ENCODE assay signal across 8 cellular contexts in the genomic region with DNA sequence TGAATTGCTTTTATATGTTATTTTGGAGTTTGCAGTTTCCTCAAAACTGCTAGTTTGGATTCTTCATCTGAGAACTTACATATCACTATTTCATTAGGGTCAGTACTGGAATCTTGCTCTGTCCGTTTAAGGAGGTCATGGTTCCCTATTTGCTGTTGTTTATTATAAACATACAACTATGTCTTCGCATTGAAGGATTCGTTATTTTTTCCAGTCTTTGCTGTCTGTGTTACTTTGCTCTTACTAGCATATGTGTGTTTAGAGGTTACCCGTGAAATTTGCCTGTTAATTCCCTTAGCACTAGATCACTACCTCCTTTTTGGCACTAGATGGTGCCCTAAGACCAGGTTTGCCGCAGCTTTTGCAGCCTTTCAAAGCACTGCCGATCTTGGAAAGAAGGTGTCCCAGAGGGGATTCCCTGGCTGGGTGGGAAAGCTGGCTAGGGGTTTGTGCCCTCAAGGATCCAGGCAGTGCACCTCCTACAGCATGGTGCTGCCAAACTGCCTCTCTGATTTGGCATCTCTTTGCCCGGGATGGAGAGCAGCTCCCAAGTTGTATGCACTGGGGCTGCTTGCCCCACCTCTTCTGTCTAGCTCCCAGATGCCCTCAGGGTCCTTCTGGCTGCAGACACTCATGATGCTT.
A peak's percentile ranks its signal among the peaks of the same experiment; 100 is the strongest.
DNase-seq lines count a peak whose midpoint lies in the region; ATAC-seq and TF ChIP-seq lines count a peak whose summit lies in the region.

No MANE protein-coding gene starts in this region.

- peak; percentile 90 for TF ChIP-seq CTCF in neutrophil (IDR thresholded peaks at IDR 0.05)

- H3K4me1 ChIP-seq in neutrophil (ENCODE audit: control insufficient read depth in 1 of 2, insufficient read depth in 1 of 2, low read depth in 1 of 2, low read length in 1 of 2) (peaks cover 28 to 30% of the 10 kb centered on the region in 2 experiments), thymus (ENCODE audit: control insufficient read depth, insufficient read depth, low read length) (peaks cover 7% of the 10 kb centered on the region)

- DNase-seq in DMS153 (lab: John Stamatoyannopoulos, UW): peak; percentile 26
- DNase-seq in HS-5 (ENCODE audit: low read depth): peak; percentile 13
- DNase-seq in OCI-M1 (lab: John Stamatoyannopoulos, UW): peak; percentile 80
- peak; percentile 54 for DNase-seq in activated T-cell treated with anti-CD3 and anti-CD28 coated beads for 4 hours
- DNase-seq in fibroblast of peridontal ligament (ENCODE audit: extremely low read depth): peak; percentile 59

- H3K27me3 ChIP-seq in neutrophil (no peaks in the 10 kb centered on the region), thymus (ENCODE audit: control insufficient read depth, insufficient read depth) (no peaks in the 10 kb centered on the region)

- 18% methylated on average over 7 of the region's 7 CpGs for WGBS in thymus

- H3K4me3 ChIP-seq in neutrophil (ENCODE audit: low read depth in 1 of 2, low read length in 1 of 2): peak overlapping the region; percentile 65 to 70
- peak overlapping the region; percentile 53 for H3K4me3 ChIP-seq in thymus (ENCODE audit: low read length)

- no peaks in the 10 kb centered on the region for H3K36me3 ChIP-seq in neutrophil
- no peaks in the 10 kb centered on the region for H3K36me3 ChIP-seq in thymus (ENCODE audit: control insufficient read depth, insufficient read depth)

- H3K27ac ChIP-seq in neutrophil (peak overlapping the region; percentile 48), thymus (ENCODE audit: low read depth) (no peak overlapping the region)

- peak; percentile 86 for ATAC-seq in GM21367 (IDR thresholded peaks at IDR 0.05; ENCODE audit: unreplicated experiment)

- H3K9me3 ChIP-seq in neutrophil: no peaks in the 10 kb centered on the region
- H3K9me3 ChIP-seq in thymus (ENCODE audit: control insufficient read depth): no peaks in the 10 kb centered on the region

Comparison
In these comparisons a context has a peak if more than half of its experiments do, and no peak if none do; other contexts are left out.
1. DNase-seq: peak in every context shown above with its lines; median percentile 80 in OCI-M1; 59 in fibroblast of peridontal ligament; 54 in activated T-cell treated with anti-CD3 and anti-CD28 coated beads for 4 hours; 26 in DMS153; 13 in HS-5.